Comparison of ENCODE assay signal across 11 cellular contexts in the genomic region with DNA sequence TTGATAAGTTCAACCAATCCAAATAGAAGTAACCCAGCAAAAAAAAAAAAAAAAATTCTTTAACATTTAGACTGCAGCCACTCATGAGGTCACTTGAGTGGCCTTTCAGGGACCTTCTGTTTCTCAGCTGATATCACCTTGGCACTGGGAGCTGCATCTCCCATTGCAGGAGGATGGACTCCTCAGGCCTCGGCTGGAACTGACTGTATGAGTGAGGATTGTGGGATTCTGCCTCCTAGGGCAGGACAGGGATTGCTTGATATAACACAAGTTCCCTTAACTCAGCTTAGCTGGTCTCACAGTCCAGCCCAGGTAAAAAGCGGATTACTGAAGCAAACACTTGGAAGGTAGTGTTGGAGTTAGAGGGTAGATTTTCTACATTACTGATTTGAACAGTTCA. TPM values are rescaled to one million over a fixed set of nuclear protein-coding genes. Genes with fewer than 3 reads are reported as not detected.
"Had no signal": no experiment of that assay in that cellular context is flagged by ENCODE, and none has a peak within 500 bp of the region (broad histone marks: within the 10 kb centered on the region; RNA-seq: fewer than 3 reads in every experiment).

No MANE protein-coding gene starts in this region.

- H3K27ac ChIP-seq: GM23248, HL-60 had no signal

- H3K9me3 Mint-ChIP-seq: HFFc6, IgD-negative memory B cell had no signal

- H3K4me1 Mint-ChIP-seq: IgD-negative memory B cell had no signal

- H3K36me3 Mint-ChIP-seq: IgD-negative memory B cell had no signal

- H3K4me1 ChIP-seq: HAP-1 had no signal

- H2AFZ ChIP-seq: GM23248 had no signal

- ATAC-seq: HCT116, HepG2 had no signal

- H3K4me3 Mint-ChIP-seq: HFFc6, IgD-negative memory B cell had no signal

- H3K4me3 ChIP-seq: GM23248, HAP-1 had no signal

- DNase-seq: GM23248, H7, HFFc6, KBM-7 had no signal

- H3K36me3 ChIP-seq: HAP-1 had no signal

- H3K9me3 ChIP-seq: HAP-1 had no signal

- H3K27ac Mint-ChIP-seq: HFFc6, IgD-negative memory B cell had no signal

RNA-seq across cellular contexts. Expression of a gene that starts 3.5 kb away (rescaled TPM):
- total RNA-seq: GM23248, H4, HepG2, HT1080 had no signal
- polyA plus RNA-seq: GM23248, HepG2 had no signal
